ENCODE assay signal across 28 cellular contexts in genomic region chr12:39032034-39032433, GRCh38.
"Had no signal": no experiment of that assay in that cellular context is flagged by ENCODE, and none has a peak within 500 bp of the region (broad histone marks: within the 10 kb centered on the region; RNA-seq: fewer than 3 reads in every experiment).

No MANE protein-coding gene starts in this region.

- H3K9me3 Mint-ChIP-seq: endodermal cell had no signal

- ATAC-seq: esophagus mucosa, gastrocnemius medialis, heart right ventricle, left cardiac atrium, left lung, left ventricle myocardium superior, lower lobe of right lung had no signal

- H3K27ac ChIP-seq: coronary artery, dorsolateral prefrontal cortex, epithelial cell of prostate, esophagus squamous epithelium, gastrocnemius medialis, heart right ventricle, left lung, lower lobe of right lung had no signal

- H3K4me1 ChIP-seq: esophagus squamous epithelium, gastrocnemius medialis, heart right ventricle, left lung, lower lobe of right lung had no signal

- H3K27me3 ChIP-seq: dorsolateral prefrontal cortex, esophagus squamous epithelium, gastrocnemius medialis, heart right ventricle, left lung had no signal

- H3K4me1 Mint-ChIP-seq: memory B cell had no signal

- H3K36me3 Mint-ChIP-seq: memory B cell had no signal

- H3K4me3 ChIP-seq: coronary artery, dorsolateral prefrontal cortex, esophagus squamous epithelium, gastrocnemius medialis, heart right ventricle, left lung, lower lobe of right lung had no signal

- H3K9me3 ChIP-seq: esophagus squamous epithelium, gastrocnemius medialis, heart right ventricle, left lung, lower lobe of right lung had no signal

- FAIRE-seq: colon, endometrium, islet of Langerhans, keratinocyte had no signal

- H3K27ac Mint-ChIP-seq: endodermal cell, memory B cell had no signal

- H3K27me3 Mint-ChIP-seq: memory B cell had no signal

- H3K4me3 Mint-ChIP-seq: endodermal cell, memory B cell had no signal

- DNase-seq: dermis blood vessel endothelial cell; dorsolateral prefrontal cortex; effector CD4-positive, alpha-beta T cell; effector memory CD4-positive, alpha-beta T cell; endodermal cell; erythroblast; esophagus squamous epithelium; foreskin fibroblast; foreskin melanocyte; gastrocnemius medialis; glutamatergic neuron; head of caudate nucleus; heart right ventricle; hippocampal formation; left cardiac atrium; left lung; left ventricle myocardium superior; lower lobe of right lung; mesendoderm; midbrain had no signal

- H3K36me3 ChIP-seq: esophagus squamous epithelium, gastrocnemius medialis, heart right ventricle, left lung, lower lobe of right lung had no signal
